In genomic region chr11:78832226-78832947, GRCh38 we compare ENCODE assay signal across 19 cellular contexts.
A peak's percentile ranks its signal among the peaks of the same experiment; 100 is the strongest.
DNase-seq lines count a peak whose midpoint lies in the region; ATAC-seq and TF ChIP-seq lines count a peak whose summit lies in the region.
"Had no signal": no experiment of that assay in that cellular context is flagged by ENCODE, and none has a peak within 500 bp of the region (broad histone marks: within the 10 kb centered on the region; RNA-seq: fewer than 3 reads in every experiment).

No MANE protein-coding gene starts in this region.

- no peak overlapping the region for H2AFZ ChIP-seq in PC-9
- H2AFZ ChIP-seq: GM23248 had no signal

- no peaks in the 10 kb centered on the region for H3K9me3 Mint-ChIP-seq in MCF 10A (ENCODE audit: unreplicated experiment)
- H3K9me3 Mint-ChIP-seq: activated T-cell treated with anti-CD3 and anti-CD28 coated beads, Interleukin-2, amount 50 U/mL, for 72 hours; stimulated activated naive CD8-positive, alpha-beta T cell treated with anti-CD3 and anti-CD28 coated beads, Interleukin-15, amount 100 ng/mL, for 72 hours; T-helper 1 cell treated with Interleukin-12 subunit alpha and Interleukin-12 subunit beta and Interleukin-4 antibody, amounts not matched to agents 30 μg/mL and 1 μg/mL, for 36 hours; WTC11 had no signal

- no peak for TF ChIP-seq CTCF in MCF 10A (IDR thresholded peaks at IDR 0.05; ENCODE audit: unreplicated experiment)
- no peak for TF ChIP-seq CTCF in breast epithelium (IDR thresholded peaks at IDR 0.05)
- peak; percentile 6 for TF ChIP-seq CTCF in epithelial cell of proximal tubule (conservative IDR thresholded peaks at IDR 0.05; ENCODE audit: low read depth, low read length)
- TF ChIP-seq CTCF in PC-9 (conservative IDR thresholded peaks at IDR 0.05) = no peak; the same call in 1 of the 2 replicates

- no peaks in the 10 kb centered on the region for H3K36me3 Mint-ChIP-seq in MCF 10A (ENCODE audit: insufficient read depth, unreplicated experiment)
- H3K36me3 Mint-ChIP-seq: activated naive CD8-positive, alpha-beta T cell; WTC11 had no signal

- H3K27me3 Mint-ChIP-seq in MCF 10A (ENCODE audit: insufficient read depth, unreplicated experiment) = no peaks in the 10 kb centered on the region
- H3K27me3 Mint-ChIP-seq: activated naive CD8-positive, alpha-beta T cell had no signal

- TF ChIP-seq POLR2A in breast epithelium (IDR thresholded peaks at IDR 0.05) = no peak

- no peaks in the 10 kb centered on the region for H3K9me3 ChIP-seq in breast epithelium
- H3K9me3 ChIP-seq in PC-9 (ENCODE audit: insufficient read depth, low read depth) = no peaks in the 10 kb centered on the region
- H3K9me3 ChIP-seq: Caco-2, right atrium auricular region had no signal

- CTCF ChIA-PET in MCF 10A (lab: Yijun Ruan, JAX) (interaction anchor here (0.7 to 1.6 kb wide), 5 partner anchors 34 to 1079 kb away, joined by 3 to 5 read pairs (median 4); no protein-coding TSS in a partner anchor), PC-9 (lab: Charles Lee) (no interaction called here)

- ATAC-seq in GM21367 (IDR thresholded peaks at IDR 0.05; ENCODE audit: unreplicated experiment) (no peak), HG03442 (IDR thresholded peaks at IDR 0.05; ENCODE audit: unreplicated experiment) (no peak)
- ATAC-seq: activated T-cell treated with anti-CD3 and anti-CD28 coated beads, Interleukin-2, amount 50 U/mL, for 72 hours; foreskin keratinocyte; stimulated activated naive CD8-positive, alpha-beta T cell treated with anti-CD3 and anti-CD28 coated beads, Interleukin-15, amount 100 ng/mL, for 72 hours; WTC11 had no signal

- no peaks in the 10 kb centered on the region for H3K9me2 ChIP-seq in PC-9 (ENCODE audit: insufficient read depth)

- H3K4me1 ChIP-seq in breast epithelium (no peaks in the 10 kb centered on the region), PC-9 (replicated peaks; ENCODE audit: insufficient read depth) (no peaks in the 10 kb centered on the region)
- H3K4me1 ChIP-seq: Caco-2, foreskin keratinocyte, right atrium auricular region had no signal

- BruUV-seq in MCF 10A (replicated peaks; lab: Mats Ljungman, UMichigan) (no TSS peak), PC-9 (replicated peaks; lab: Mats Ljungman, UMichigan) (no TSS peak)

- no peaks in the 10 kb centered on the region for H4K20me1 ChIP-seq in PC-9 (ENCODE audit: insufficient read depth)

- H3K4me3 Mint-ChIP-seq in MCF 10A (ENCODE audit: unreplicated experiment) = no peak overlapping the region
- H3K4me3 Mint-ChIP-seq: activated naive CD8-positive, alpha-beta T cell; activated T-cell treated with anti-CD3 and anti-CD28 coated beads, Interleukin-2, amount 50 U/mL, for 72 hours; stimulated activated naive CD8-positive, alpha-beta T cell treated with anti-CD3 and anti-CD28 coated beads, Interleukin-15, amount 100 ng/mL, for 72 hours; T-helper 1 cell treated with Interleukin-12 subunit alpha and Interleukin-12 subunit beta and Interleukin-4 antibody, amounts not matched to agents 30 μg/mL and 1 μg/mL, for 36 hours; WTC11 had no signal

- no peak overlapping the region for H3K4me3 ChIP-seq in breast epithelium
- H3K4me3 ChIP-seq in epithelial cell of proximal tubule (ENCODE audit: low read depth, low read length) = no peak overlapping the region
- H3K4me3 ChIP-seq in PC-9 = no peak overlapping the region
- H3K4me3 ChIP-seq: GM23248, right atrium auricular region had no signal

- intact Hi-C loops in MCF 10A (cut with micrococcal nuclease) = no loop called here
- intact Hi-C loops in breast epithelium (cut with DNase I; ENCODE audit: low total_unique reads) = no loop called here
- intact Hi-C loops in PC-9 (cut with micrococcal nuclease; ENCODE audit: unreplicated experiment) = no loop called here

- H3K36me3 ChIP-seq in breast epithelium = no peaks in the 10 kb centered on the region
- H3K36me3 ChIP-seq in PC-9 (ENCODE audit: low read depth) = no peaks in the 10 kb centered on the region
- H3K36me3 ChIP-seq: right atrium auricular region had no signal

- H3K4me2 ChIP-seq in PC-9 = no peak overlapping the region

- H3K27me3 ChIP-seq in breast epithelium (no peaks in the 10 kb centered on the region), PC-9 (ENCODE audit: insufficient read depth, low read depth) (peaks cover 59% of the 10 kb centered on the region)
- H3K27me3 ChIP-seq: foreskin keratinocyte, right atrium auricular region had no signal

- H3K27ac ChIP-seq in breast epithelium (no peak overlapping the region), PC-9 (no peak overlapping the region)
- H3K27ac ChIP-seq: foreskin keratinocyte, GM23248, right atrium auricular region had no signal

- POLR2A ChIA-PET in MCF 10A (lab: Yijun Ruan, JAX) = no interaction called here
- POLR2A ChIA-PET in PC-9 (lab: Charles Lee; ENCODE audit: unreplicated experiment) = interaction anchor here (0.6 kb wide), 1 partner anchor 330 kb away, joined by 3 read pairs; no protein-coding TSS in a partner anchor

- no peaks in the 10 kb centered on the region for H3F3A ChIP-seq in PC-9 (ENCODE audit: insufficient read depth, low read depth)

- peak; percentile 11 for DNase-seq in MCF 10A (ENCODE audit: unreplicated experiment)
- DNase-seq in breast epithelium (ENCODE audit: low spot score in 2 of 2) = no peak
- DNase-seq in RKO (ENCODE audit: low spot score) = peak; percentile 12
- DNase-seq in epithelial cell of proximal tubule (ENCODE audit: low read depth) = no peak
- no peak for DNase-seq in SKM-1 treated with dmso at 0.1 percent for 144 hours (lab: John Stamatoyannopoulos, UW; ENCODE audit: unreplicated experiment)
- DNase-seq in PC-9 = no peak
- DNase-seq: activated T-cell treated with anti-CD3 and anti-CD28 coated beads, Interleukin-2, amount 50 U/mL, for 72 hours; Caco-2; foreskin keratinocyte; GM23248; NCI-H1092; NCI-H2171 treated with DMSO at 0.1 percent for 48 hours; stimulated activated naive CD8-positive, alpha-beta T cell treated with anti-CD3 and anti-CD28 coated beads, Interleukin-15, amount 100 ng/mL, for 72 hours had no signal

- H3K79me2 ChIP-seq in PC-9 (ENCODE audit: low read depth) = no peaks in the 10 kb centered on the region

- H3K27ac Mint-ChIP-seq in MCF 10A (ENCODE audit: low read depth, unreplicated experiment) = no peak overlapping the region
- H3K27ac Mint-ChIP-seq: activated naive CD8-positive, alpha-beta T cell; activated T-cell treated with anti-CD3 and anti-CD28 coated beads, Interleukin-2, amount 50 U/mL, for 72 hours; T-helper 1 cell treated with Interleukin-12 subunit alpha and Interleukin-12 subunit beta and Interleukin-4 antibody, amounts not matched to agents 30 μg/mL and 1 μg/mL, for 36 hours; WTC11 had no signal

- H3K4me1 Mint-ChIP-seq in MCF 10A (ENCODE audit: insufficient read depth, unreplicated experiment) = no peaks in the 10 kb centered on the region
- H3K4me1 Mint-ChIP-seq: stimulated activated naive CD8-positive, alpha-beta T cell treated with anti-CD3 and anti-CD28 coated beads, Interleukin-15, amount 100 ng/mL, for 72 hours had no signal

Comparison
In these comparisons a context has a peak if more than half of its experiments do, and no peak if none do; other contexts are left out.
1. DNase-seq: peak in MCF 10A (single experiment) and RKO (single experiment); none in breast epithelium (0 of 2), epithelial cell of proximal tubule (single experiment), SKM-1 treated with dmso at 0.1 percent for 144 hours (single experiment) and PC-9 (0 of 2).